ENCODE assay signal across 1 cellular context in genomic region chr4:7956306-7957112, GRCh38.
TF ChIP-seq lines count a peak whose summit lies in the region.

No MANE protein-coding gene starts in this region.

TF ChIP-seq in endothelial cell of umbilical vein, 7 proteins besides CTCF, POLR2A, EP300 and RAD21 (continued from another document):
- TF ChIP-seq MAX (IDR thresholded peaks at IDR 0.05; ENCODE audit: insufficient read depth, insufficient read length) (no peak), JUN (IDR thresholded peaks at IDR 0.05; ENCODE audit: borderline replicate concordance, insufficient read depth, insufficient read length, low read depth) (peak; percentile 83), MYC (IDR thresholded peaks at IDR 0.05; ENCODE audit: low read depth, low read length) (peak; percentile 68), FOS (IDR thresholded peaks at IDR 0.05; ENCODE audit: borderline replicate concordance, insufficient read depth, low read length) (peak; percentile 95), EZH2 (IDR thresholded peaks at IDR 0.05; ENCODE audit: borderline replicate concordance, low read depth, low read length, severe bottlenecking) (no peak), POLR2AphosphoS5 (IDR thresholded peaks at IDR 0.05; ENCODE audit: insufficient read depth, low read depth, low read length) (peak; percentile 96)
